Comparison of ENCODE assay signal across 16 cellular contexts in the genomic region with DNA sequence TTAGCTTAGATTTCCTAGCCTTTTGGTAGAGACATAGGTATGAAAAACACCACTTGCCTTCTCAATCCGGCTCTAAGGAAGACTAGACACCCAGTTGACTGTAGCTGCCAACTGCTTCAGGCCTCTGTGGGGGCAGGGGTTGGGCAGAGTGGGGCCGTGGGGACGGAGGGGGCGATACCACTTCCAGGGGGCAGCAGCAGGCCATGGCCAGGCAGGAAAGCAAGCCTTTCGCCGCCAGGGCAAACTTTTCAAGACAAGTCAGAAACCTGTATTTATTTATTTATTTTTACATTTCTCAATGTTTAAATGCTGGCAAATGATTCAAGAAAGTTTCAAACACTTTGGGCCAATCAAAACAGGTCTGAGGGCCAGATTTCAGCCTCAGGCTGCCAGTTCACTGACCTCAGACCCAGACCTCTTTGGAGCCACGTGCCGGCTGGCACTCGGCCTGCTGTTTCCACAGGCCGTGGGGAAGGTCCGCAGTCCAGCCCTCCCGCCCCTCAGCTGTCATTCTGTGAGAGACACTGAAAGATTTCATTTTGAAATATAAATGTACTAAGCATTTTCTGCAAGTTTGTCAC.
"Had no signal": no experiment of that assay in that cellular context is flagged by ENCODE, and none has a peak within 500 bp of the region (broad histone marks: within the 10 kb centered on the region; RNA-seq: fewer than 3 reads in every experiment).

No MANE protein-coding gene starts in this region.

- FAIRE-seq: endometrium, frontal cortex, urothelium cell line had no signal

- H3K9me3 ChIP-seq: heart right ventricle, mucosa of descending colon had no signal

- ATAC-seq: mucosa of descending colon; naive thymus-derived CD8-positive, alpha-beta T cell; WTC11 had no signal

- H3K27me3 ChIP-seq: dorsolateral prefrontal cortex, heart right ventricle had no signal

- H3K4me3 Mint-ChIP-seq: activated naive CD4-positive, alpha-beta T cell treated with anti-CD3 and anti-CD28 coated beads, Interleukin-2, amount 10 ng/mL, durations not matched to agents 7 days and 5 days; brain; naive thymus-derived CD8-positive, alpha-beta T cell; stimulated activated naive CD8-positive, alpha-beta T cell treated with anti-CD3 and anti-CD28 coated beads, Interleukin-15, Interleukin-2, amounts not matched to agents 100 ng/mL and 50 ng/mL, for 24 hours; T-helper 1 cell treated with Interleukin-12 subunit alpha and Interleukin-12 subunit beta and Interleukin-4 antibody, amounts not matched to agents 30 μg/mL and 1 μg/mL, for 36 hours; WTC11 had no signal

- H3K4me3 ChIP-seq: dorsolateral prefrontal cortex, heart right ventricle, mucosa of descending colon had no signal

- DNase-seq: activated CD4-positive, alpha-beta T cell treated with anti-CD3 and anti-CD28 coated beads for 48 hours; activated naive CD4-positive, alpha-beta T cell treated with anti-CD3 and anti-CD28 coated beads, Interleukin-2, amount 10 ng/mL, durations not matched to agents 7 days and 5 days; dorsolateral prefrontal cortex; mucosa of descending colon; naive thymus-derived CD8-positive, alpha-beta T cell; stimulated activated CD4-positive, alpha-beta T cell treated with anti-CD3 and anti-CD28 coated beads, Interleukin-15, amount 100 ng/mL, for 24 hours; stimulated activated CD4-positive, alpha-beta T cell treated with anti-CD3 and anti-CD28 coated beads, Interleukin-4, amount 100 ng/mL, for 24 hours had no signal

- H3K4me1 ChIP-seq: heart right ventricle had no signal

- H3K36me3 ChIP-seq: heart right ventricle had no signal

- H3K4me1 Mint-ChIP-seq: activated naive CD4-positive, alpha-beta T cell treated with anti-CD3 and anti-CD28 coated beads, Interleukin-2, amount 10 ng/mL, durations not matched to agents 7 days and 5 days; brain had no signal

- H3K27me3 Mint-ChIP-seq: activated naive CD4-positive, alpha-beta T cell treated with anti-CD3 and anti-CD28 coated beads, Interleukin-2, amount 10 ng/mL, durations not matched to agents 7 days and 5 days; brain; progenitor cell of endocrine pancreas; stimulated activated naive CD8-positive, alpha-beta T cell treated with anti-CD3 and anti-CD28 coated beads, Interleukin-15, Interleukin-2, amounts not matched to agents 100 ng/mL and 50 ng/mL, for 24 hours had no signal

- H3K27ac Mint-ChIP-seq: activated naive CD4-positive, alpha-beta T cell treated with anti-CD3 and anti-CD28 coated beads, Interleukin-2, amount 10 ng/mL, durations not matched to agents 7 days and 5 days; brain; naive thymus-derived CD8-positive, alpha-beta T cell; progenitor cell of endocrine pancreas; stimulated activated naive CD8-positive, alpha-beta T cell treated with anti-CD3 and anti-CD28 coated beads, Interleukin-15, Interleukin-2, amounts not matched to agents 100 ng/mL and 50 ng/mL, for 24 hours; T-helper 1 cell treated with Interleukin-12 subunit alpha and Interleukin-12 subunit beta and Interleukin-4 antibody, amounts not matched to agents 30 μg/mL and 1 μg/mL, for 36 hours; WTC11 had no signal

- H3K9me3 Mint-ChIP-seq: activated naive CD4-positive, alpha-beta T cell treated with anti-CD3 and anti-CD28 coated beads, Interleukin-2, amount 10 ng/mL, durations not matched to agents 7 days and 5 days; naive thymus-derived CD8-positive, alpha-beta T cell; stimulated activated naive CD8-positive, alpha-beta T cell treated with anti-CD3 and anti-CD28 coated beads, Interleukin-15, Interleukin-2, amounts not matched to agents 100 ng/mL and 50 ng/mL, for 24 hours; T-helper 1 cell treated with Interleukin-12 subunit alpha and Interleukin-12 subunit beta and Interleukin-4 antibody, amounts not matched to agents 30 μg/mL and 1 μg/mL, for 36 hours; WTC11 had no signal

- H3K27ac ChIP-seq: dorsolateral prefrontal cortex, heart right ventricle had no signal

- H3K36me3 Mint-ChIP-seq: activated naive CD4-positive, alpha-beta T cell treated with anti-CD3 and anti-CD28 coated beads, Interleukin-2, amount 10 ng/mL, durations not matched to agents 7 days and 5 days; brain; naive thymus-derived CD8-positive, alpha-beta T cell; WTC11 had no signal
